ENCODE assay signal across 1 cellular context in genomic region chr22:21672107-21672629, GRCh38.
TF ChIP-seq lines count a peak whose summit lies in the region.

No MANE protein-coding gene starts in this region.

TF ChIP-seq in K562, 482 proteins besides CTCF, POLR2A, EP300 and RAD21 (continues in another document):
- TF ChIP-seq MGA (IDR thresholded peaks at IDR 0.05), result no peak
- TF ChIP-seq E2F1 (CRISPR knock-in tag; IDR thresholded peaks at IDR 0.05), result no peak
- TF ChIP-seq WHSC1 (IDR thresholded peaks at IDR 0.05; ENCODE audit: low read length), result peak; percentile 94
- no peak for TF ChIP-seq AFF4 (CRISPR knock-in tag; IDR thresholded peaks at IDR 0.05)
- TF ChIP-seq ETS1 (conservative IDR thresholded peaks at IDR 0.05; ENCODE audit: control insufficient read depth, low read depth, low read length), result no peak
- TF ChIP-seq ZNF511 (CRISPR knock-in tag; IDR thresholded peaks at IDR 0.05), result no peak
- no peak for TF ChIP-seq ZNF239 (CRISPR knock-in tag; IDR thresholded peaks at IDR 0.05)
- no peak for TF ChIP-seq TFAM (CRISPR knock-in tag; conservative IDR thresholded peaks at IDR 0.05)
- no peak for TF ChIP-seq TSC22D4 (tag; IDR thresholded peaks at IDR 0.05)
- peak; percentile 39; the same call in 1 of the 2 replicates for TF ChIP-seq SPI1 (IDR thresholded peaks at IDR 0.05; ENCODE audit: borderline replicate concordance, low read depth, low read length)
- no peak for TF ChIP-seq PRMT5 (CRISPR knock-in tag; IDR thresholded peaks at IDR 0.05)
- peak; percentile 24; the same call in 1 of the 2 replicates for TF ChIP-seq MAFK (IDR thresholded peaks at IDR 0.05; ENCODE audit: low read length)
- no peak for TF ChIP-seq NRF1 (conservative IDR thresholded peaks at IDR 0.05 in 1 of 2, IDR thresholded peaks at IDR 0.05 in 1 of 2)
- TF ChIP-seq ZNF311 (CRISPR knock-in tag; IDR thresholded peaks at IDR 0.05), result no peak
- peak in 1 of 2 experiments; percentile 41; a peak in 1 of 4 replicates for TF ChIP-seq ZMIZ1 (IDR thresholded peaks at IDR 0.05; ENCODE audit: low read depth in 2 of 2, low read length in 2 of 2)
- TF ChIP-seq TOE1 (IDR thresholded peaks at IDR 0.05; ENCODE audit: borderline replicate concordance), result no peak
- no peak for TF ChIP-seq TOE1 (CRISPR knock-in tag; IDR thresholded peaks at IDR 0.05; ENCODE audit: borderline replicate concordance, low read depth)
- TF ChIP-seq HIVEP1 (CRISPR knock-in tag; IDR thresholded peaks at IDR 0.05), result no peak
- TF ChIP-seq GTF2B (IDR thresholded peaks at IDR 0.05; ENCODE audit: extremely low read depth, insufficient read length), result no peak
- TF ChIP-seq KAT7 (CRISPR knock-in tag; IDR thresholded peaks at IDR 0.05; ENCODE audit: borderline replicate concordance), result no peak
- no peak for TF ChIP-seq CBFB (CRISPR knock-in tag; IDR thresholded peaks at IDR 0.05)
- TF ChIP-seq ZNF324 (CRISPR knock-in tag; IDR thresholded peaks at IDR 0.05), result no peak
- TF ChIP-seq MECOM (CRISPR knock-in tag; IDR thresholded peaks at IDR 0.05), result no peak
- TF ChIP-seq ZNF184 (CRISPR knock-in tag; IDR thresholded peaks at IDR 0.05), result no peak
- no peak for TF ChIP-seq PRPF4 (IDR thresholded peaks at IDR 0.05; ENCODE audit: insufficient read depth, low read depth, low read length, poor library complexity, severe bottlenecking)
- no peak for TF ChIP-seq ZFX (CRISPR knock-in tag; IDR thresholded peaks at IDR 0.05)
- TF ChIP-seq OTX1 (CRISPR knock-in tag; IDR thresholded peaks at IDR 0.05), result no peak
- TF ChIP-seq NCOA4 (IDR thresholded peaks at IDR 0.05; ENCODE audit: partially characterized antibody), result no peak
- TF ChIP-seq DIDO1 (tag; IDR thresholded peaks at IDR 0.05; ENCODE audit: low read depth), result no peak
- TF ChIP-seq HMGXB4 (CRISPR knock-in tag; IDR thresholded peaks at IDR 0.05), result no peak
- no peak for TF ChIP-seq SAFB (IDR thresholded peaks at IDR 0.05; ENCODE audit: borderline replicate concordance, low read depth, low read length)
- no peak for TF ChIP-seq MCM5 (IDR thresholded peaks at IDR 0.05; ENCODE audit: low read depth)
- TF ChIP-seq SMC3 (conservative IDR thresholded peaks at IDR 0.05; ENCODE audit: insufficient read depth, low read depth, low read length), result 0 out of 2 replicates have a peak, but pooled peaks have one; percentile 20
